8 cellular contexts compared by ENCODE assay signal in the genomic region with DNA sequence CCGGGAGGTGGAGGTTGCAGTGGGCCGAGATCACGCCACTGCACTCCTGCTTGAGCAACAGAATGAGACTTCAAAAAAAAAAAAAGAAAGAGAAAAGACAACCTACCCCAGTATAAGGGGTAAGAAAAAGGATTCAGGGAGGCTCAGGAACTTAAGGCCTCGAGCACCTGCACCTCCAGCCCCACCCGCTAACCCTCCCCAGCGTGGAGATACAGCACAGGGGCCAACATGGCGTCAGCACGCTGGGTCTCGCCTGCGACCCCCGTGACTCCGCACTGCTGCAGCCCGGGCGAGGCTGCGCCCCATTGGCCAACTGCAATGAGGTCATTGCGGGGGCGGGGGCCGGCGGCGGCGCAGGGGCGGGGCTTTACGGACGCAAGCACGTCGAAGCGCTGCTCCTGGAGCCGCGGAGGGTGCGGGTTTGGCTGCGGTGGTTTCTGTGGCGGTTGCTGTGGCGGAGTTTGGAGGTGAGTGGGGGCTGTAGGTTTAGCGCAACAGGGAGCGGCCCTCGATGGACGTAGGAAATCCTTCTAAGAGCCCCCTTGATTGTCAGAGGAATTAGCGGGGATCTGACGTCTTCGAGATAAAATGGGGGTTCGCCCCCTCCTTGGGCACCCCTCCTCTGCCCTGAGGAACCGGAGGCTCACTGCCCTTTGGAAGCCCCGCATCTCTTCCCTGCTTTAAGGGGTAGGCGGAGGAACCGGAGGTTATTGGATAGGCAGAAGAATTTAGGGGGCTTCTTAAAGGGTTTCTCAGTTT. TPM values are rescaled to one million over a fixed set of nuclear protein-coding genes. Genes with fewer than 3 reads are reported as not detected.
A peak's percentile ranks its signal among the peaks of the same experiment; 100 is the strongest.
DNase-seq lines count a peak whose midpoint lies in the region; ATAC-seq lines count a peak whose summit lies in the region.

TSS of gene ATP6V0A1 (plus strand) at position 382 of the 759 bp plus-strand sequence. CDS start 2,017 bp downstream, outside the sequence.

- H3K79me2 ChIP-seq in ACC112 (ENCODE audit: control insufficient read depth, insufficient read depth, low read length, unreplicated experiment): peaks cover 19% of the 10 kb centered on the region

- no peaks in the 10 kb centered on the region for H3K27me3 ChIP-seq in ACC112 (ENCODE audit: insufficient read depth, low read length)

- peaks cover 5% of the 10 kb centered on the region; the same call in 1 of the 2 replicates for H3K36me3 ChIP-seq in ACC112 (ENCODE audit: insufficient read depth, low read length)

- peak within 1 kb of the TSS; percentile 93 for H3K4me3 Mint-ChIP-seq in dendritic cell treated with granulocyte-macrophage colony-stimulating factor and Interleukin-4, amounts not matched to agents 40 ng/mL and 50 ng/mL, for 4 days

- peak within 1 kb of the TSS; percentile 96 for H3K27ac Mint-ChIP-seq in dendritic cell treated with granulocyte-macrophage colony-stimulating factor and Interleukin-4, amounts not matched to agents 40 ng/mL and 50 ng/mL, for 4 days

- peak within 1 kb of the TSS; percentile 91 for H3K4me3 ChIP-seq in ACC112 (ENCODE audit: low read depth, low read length)

- intact Hi-C loops in dendritic cell treated with granulocyte-macrophage colony-stimulating factor and Interleukin-4, amounts not matched to agents 40 ng/mL and 50 ng/mL, for 4 days (cut with micrococcal nuclease): loop anchor here (2.0 kb wide), 1 partner anchor 18 kb away; no protein-coding TSS in a partner anchor

- peak; percentile 87 for ATAC-seq in GM18909 (IDR thresholded peaks at IDR 0.05; ENCODE audit: poor library complexity, unreplicated experiment)
- ATAC-seq in HG03280 (IDR thresholded peaks at IDR 0.05; ENCODE audit: unreplicated experiment): peak; percentile 77
- peak; percentile 98 for ATAC-seq in left lobe of liver

- DNase-seq in NCI-H524 (lab: John Stamatoyannopoulos, UW): peak; percentile 87 to 93
- peak; percentile 83 for DNase-seq in activated CD4-positive, alpha-beta T cell treated with anti-CD3 and anti-CD28 coated beads, Interleukin-2, amount 50 U/mL, for 1 hour
- DNase-seq in left lobe of liver (ENCODE audit: low spot score): peak; percentile 94
- DNase-seq in stimulated activated CD4-positive, alpha-beta T cell treated with anti-CD3 and anti-CD28 coated beads, Interleukin-2, amount 100 ng/mL, for 24 hours: peak; percentile 90 to 95

- no peaks in the 10 kb centered on the region for H3K27me3 Mint-ChIP-seq in dendritic cell treated with granulocyte-macrophage colony-stimulating factor and Interleukin-4, amounts not matched to agents 40 ng/mL and 50 ng/mL, for 4 days

- H2AFZ ChIP-seq in ACC112 (ENCODE audit: low read length, unreplicated experiment): peak within 1 kb of the TSS; percentile 55

- peak within 1 kb of the TSS; percentile 77 for H3K27ac ChIP-seq in ACC112 (ENCODE audit: low read depth, low read length)

- H3K9me3 Mint-ChIP-seq in dendritic cell treated with granulocyte-macrophage colony-stimulating factor and Interleukin-4, amounts not matched to agents 40 ng/mL and 50 ng/mL, for 4 days: no peaks in the 10 kb centered on the region

- peaks cover 29% of the 10 kb centered on the region for H3K4me1 ChIP-seq in ACC112 (ENCODE audit: control insufficient read depth, insufficient read depth, low read length, unreplicated experiment)

- peaks cover 42% of the 10 kb centered on the region for H3K36me3 Mint-ChIP-seq in dendritic cell treated with granulocyte-macrophage colony-stimulating factor and Interleukin-4, amounts not matched to agents 40 ng/mL and 50 ng/mL, for 4 days (ENCODE audit: low read depth)

- peaks cover 65% of the 10 kb centered on the region for H3K4me1 Mint-ChIP-seq in dendritic cell treated with granulocyte-macrophage colony-stimulating factor and Interleukin-4, amounts not matched to agents 40 ng/mL and 50 ng/mL, for 4 days (ENCODE audit: low read depth)

RNA-seq across cellular contexts. Expression of gene ATP6V0A1, which starts in this region (rescaled TPM):
- total RNA-seq in left lobe of liver: 42.8 TPM

Comparison
In these comparisons a context has a peak if more than half of its experiments do, and no peak if none do; other contexts are left out.
1. Peak in every context shown above with its lines: DNase-seq, ATAC-seq, H3K4me3 ChIP-seq and H3K27ac ChIP-seq.